ENCODE assay signal across 21 cellular contexts in genomic region chr7:141979611-141980010, GRCh38. TPM values are rescaled to one million over a fixed set of nuclear protein-coding genes. Genes with fewer than 3 reads are reported as not detected.
"Had no signal": no experiment of that assay in that cellular context is flagged by ENCODE, and none has a peak within 500 bp of the region (broad histone marks: within the 10 kb centered on the region; RNA-seq: fewer than 3 reads in every experiment).

No MANE protein-coding gene starts in this region.

- FAIRE-seq: frontal cortex had no signal

- H3K4me1 ChIP-seq: adrenal gland, uterus had no signal

- H3K27ac ChIP-seq: adrenal gland, cardiac muscle cell, dorsolateral prefrontal cortex, tibial nerve, uterus, VCaP had no signal

- H3K36me3 ChIP-seq: adrenal gland, cardiac muscle cell, tibial nerve, uterus had no signal

- H3K4me3 ChIP-seq: adrenal gland, cardiac muscle cell, dorsolateral prefrontal cortex, lung, tibial nerve, uterus had no signal

- H3K9me3 ChIP-seq: adrenal gland, tibial nerve, uterus had no signal

- DNase-seq: activated CD4-positive, alpha-beta memory T cell treated with anti-CD3 and anti-CD28 coated beads, Interleukin-2, amount 10 ng/mL, durations not matched to agents 7 days and 5 days; activated CD8-positive, alpha-beta memory T cell treated with anti-CD3 and anti-CD28 coated beads, Interleukin-2, amount 50 U/mL, for 4 hours; activated effector memory CD4-positive, alpha-beta T cell treated with anti-CD3 and anti-CD28 coated beads, Interleukin-2, amount 50 U/mL, for 16 hours; activated T-cell treated with anti-CD3 and anti-CD28 coated beads, Interleukin-2, amount 50 U/mL, for 48 hours; adrenal gland; dorsolateral prefrontal cortex; endodermal cell; head of caudate nucleus; posterior cingulate gyrus; retina; stimulated activated CD4-positive, alpha-beta T cell treated with anti-CD3 and anti-CD28 coated beads, Interleukin-15, amount 100 ng/mL, for 24 hours; stimulated activated CD4-positive, alpha-beta T cell treated with anti-CD3 and anti-CD28 coated beads, Interleukin-4, amount 100 ng/mL, for 24 hours; substantia nigra; uterus had no signal

- H3K27me3 ChIP-seq: adrenal gland, cardiac muscle cell, tibial nerve, uterus had no signal

RNA-seq across cellular contexts. Expression of gene TAS2R38, which starts 6.0 kb away (rescaled TPM):
- total RNA-seq: activated CD4-positive, alpha-beta memory T cell treated with anti-CD3 and anti-CD28 coated beads, Interleukin-2, amount 10 ng/mL, durations not matched to agents 7 days and 5 days; adrenal gland; cardiac muscle cell; dorsolateral prefrontal cortex; endodermal cell; epithelial cell of proximal tubule; frontal cortex; lung; mesothelial cell of epicardium; tibial nerve; uterus had no signal
- polyA plus RNA-seq: adrenal gland, cardiac muscle cell, lung had no signal

RNA-seq across cellular contexts. Expression of gene MGAM, which starts 16.1 kb away (rescaled TPM):
- total RNA-seq: cardiac muscle cell, epithelial cell of proximal tubule had no signal
- polyA plus RNA-seq: cardiac muscle cell had no signal

RNA-seq across cellular contexts. Expression of gene CLEC5A, which starts 32.8 kb away (rescaled TPM):
- total RNA-seq: activated CD4-positive, alpha-beta memory T cell treated with anti-CD3 and anti-CD28 coated beads, Interleukin-2, amount 10 ng/mL, durations not matched to agents 7 days and 5 days; cardiac muscle cell; endodermal cell; epithelial cell of proximal tubule; frontal cortex; mesothelial cell of epicardium had no signal
- polyA plus RNA-seq: cardiac muscle cell had no signal
